In the genomic region with DNA sequence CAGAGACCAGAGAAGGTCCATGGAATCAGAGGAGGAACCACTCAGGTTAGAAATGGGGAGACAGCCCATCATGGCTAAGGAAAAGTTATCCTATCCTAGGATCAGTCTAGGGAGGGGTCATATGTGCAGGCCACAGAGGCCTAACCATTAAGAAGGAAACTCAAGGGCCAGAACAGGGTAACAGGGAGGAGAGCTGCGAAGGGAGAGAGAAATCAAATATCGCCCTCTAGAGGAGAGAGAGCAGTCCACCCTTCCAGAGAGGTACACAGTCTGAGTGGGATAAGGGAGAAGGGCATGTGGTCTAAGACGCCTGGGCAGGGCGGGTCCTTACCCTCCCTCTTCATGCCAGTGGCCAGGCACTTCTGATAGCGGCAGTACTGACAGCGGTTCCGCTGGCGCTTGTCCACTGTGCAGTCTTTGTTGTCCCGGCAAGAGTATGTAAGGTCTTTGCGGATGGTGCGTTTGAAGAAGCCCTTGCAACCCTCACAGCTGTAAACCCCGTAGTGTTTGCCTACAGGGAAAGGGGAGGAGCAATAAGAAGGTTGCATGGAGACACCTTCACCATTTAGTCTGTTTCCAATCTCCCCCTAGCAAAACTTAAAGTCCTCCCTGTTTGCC, we compare ENCODE assay signal across 8 cellular contexts. TPM values are rescaled to one million over a fixed set of nuclear protein-coding genes. Genes with fewer than 3 reads are reported as not detected.
DNase-seq lines count a peak whose midpoint lies in the region; ATAC-seq and TF ChIP-seq lines count a peak whose summit lies in the region.

No MANE protein-coding gene starts in this region.

- intact Hi-C loops in spleen (cut with DNase I; ENCODE audit: low total_unique reads), result no loop called here

- 30 to 35% methylated on average over 12 of the region's 12 CpGs for WGBS in GM23248 (ENCODE audit: low coverage in 1 of 2, low lambda C conversion rate in 2 of 2, missing lambda C conversion rate in 2 of 2), 2 experiments
- WGBS in spleen, 5 donors, result 47 to 60% (median 57%) methylated on average over 12 of the region's 12 CpGs

- peaks cover 16% of the 10 kb centered on the region for H3K36me3 ChIP-seq in GM23248 (ENCODE audit: low read depth)
- peaks cover 0 to 60% (median 42%) of the 10 kb centered on the region in 6 donors for H3K36me3 ChIP-seq in spleen

- peak overlapping the region; percentile 13 for H3K4me2 ChIP-seq in GM23248 (ENCODE audit: unreplicated experiment)

- H3K4me3 ChIP-seq in GM23248 (no peak overlapping the region), spleen (peak overlapping the region in 1 of 8 donors; percentile 20)

- in situ Hi-C loops in GM23248 (cut with MboI), result no loop called here

- peaks cover 57% of the 10 kb centered on the region for H3K79me2 ChIP-seq in GM23248 (ENCODE audit: insufficient read depth)

- no peaks in the 10 kb centered on the region for H3K9me3 ChIP-seq in GM23248 (ENCODE audit: low read depth)
- no peaks in the 10 kb centered on the region for H3K9me3 ChIP-seq in spleen

- H3K27ac ChIP-seq in GM23248 (no peak overlapping the region), spleen (peak overlapping the region in 1 of 8 donors; percentile 10)

- H2AFZ ChIP-seq in GM23248, result no peak overlapping the region

- ATAC-seq in HG02678 (IDR thresholded peaks at IDR 0.05; ENCODE audit: unreplicated experiment) (no peak), HG03108 (IDR thresholded peaks at IDR 0.05; ENCODE audit: unreplicated experiment) (no peak)

- H3K27me3 ChIP-seq in GM23248 (replicated peaks; ENCODE audit: insufficient read depth) (no peaks in the 10 kb centered on the region; the same call in 1 of the 2 replicates), spleen (replicated peaks in 1 of 7) (peaks cover 0 to 11% (median under 1%) of the 10 kb centered on the region in 7 donors)

- no peaks in the 10 kb centered on the region; the same call in 1 of the 2 replicates for H4K20me1 ChIP-seq in GM23248 (ENCODE audit: insufficient read depth)

- H3K9me2 ChIP-seq in GM23248 (ENCODE audit: insufficient read depth), result no peaks in the 10 kb centered on the region

- peaks cover 6% of the 10 kb centered on the region; the same call in 1 of the 2 replicates for H3K4me1 ChIP-seq in GM23248 (ENCODE audit: insufficient read depth)
- peaks cover 22 to 76% (median 55%) of the 10 kb centered on the region in 6 donors for H3K4me1 ChIP-seq in spleen

- TF ChIP-seq POLR2A in spleen (IDR thresholded peaks at IDR 0.05), result no peak

- H3K9ac ChIP-seq in GM23248, result peak overlapping the region; percentile 22; the same call in 1 of the 2 replicates

- H3F3A ChIP-seq in GM23248 (ENCODE audit: insufficient read depth), result peaks cover 25% of the 10 kb centered on the region

- peak; percentile 74 for DNase-seq in D341Med (ENCODE audit: low spot score)
- peak; percentile 84 for DNase-seq in GM23248
- DNase-seq in NCI-H82 (lab: John Stamatoyannopoulos, UW), result peak; percentile 88
- DNase-seq in amniotic stem cell (lab: John Stamatoyannopoulos, UW), result peak; percentile 32
- DNase-seq in hepatic stellate cell (ENCODE audit: low spot score), result peak; percentile 88
- DNase-seq in spleen, result peak; percentile 75

- peak; percentile 13 to 79 (median 69) for TF ChIP-seq CTCF in spleen (IDR thresholded peaks at IDR 0.05 in 8 of 11, conservative IDR thresholded peaks at IDR 0.05 in 3 of 11)

RNA-seq across cellular contexts. Expression of gene RXRB, which starts 2.9 kb away (rescaled TPM):
- 27.7 and 28.8 TPM in 2 replicates for total RNA-seq in GM23248 (2014; rRNA removed; shearing (Covaris generic))
- polyA plus RNA-seq in GM23248 (2016; fragmentation: Nextera tagmentation; extraction: Ambion mirVana), result 28.1 and 28.9 TPM in 2 replicates
- 10 to 100 TPM; 30.9 to 66.8 (median 54.2) TPM for total RNA-seq in spleen
- polyA plus RNA-seq in spleen, result 10 to 100 TPM; 29.1 to 72.4 (median 53.0) TPM

RNA-seq across cellular contexts. Expression of gene SLC39A7, which starts 3.1 kb away (rescaled TPM):
- total RNA-seq in GM23248 (2014; rRNA removed; shearing (Covaris generic)), result 126 and 147 TPM in 2 replicates
- 24.7 and 26.9 TPM in 2 replicates for polyA plus RNA-seq in GM23248 (2016; fragmentation: Nextera tagmentation; extraction: Ambion mirVana)
- 10 to 100 TPM; 42.8 to 58.7 (median 48.8) TPM for total RNA-seq in spleen
- polyA plus RNA-seq in spleen, result 10 to 100 TPM; 28.8 to 42.3 (median 33.8) TPM

RNA-seq across cellular contexts. Expression of gene COL11A2, which starts 5.3 kb away (rescaled TPM):
- 0.25 and 0.32 TPM in 2 replicates for total RNA-seq in GM23248 (2014; rRNA removed; shearing (Covaris generic))
- polyA plus RNA-seq in GM23248 (2016; fragmentation: Nextera tagmentation; extraction: Ambion mirVana), result 0.05 and 0.31 TPM in 2 replicates
- 1 to 10 TPM in 6 of 7 donors, under 1 TPM in 1; 0.79 to 2.4 (median 1.3) TPM for total RNA-seq in spleen
- 1 to 10 TPM in 2 of 3 donors, under 1 TPM in 1; 0.68 to 2.2 (median 1.8) TPM for polyA plus RNA-seq in spleen

RNA-seq across cellular contexts. Expression of gene HSD17B8, which starts 6.9 kb away (rescaled TPM):
- 1.8 and 3.7 TPM in 2 replicates for total RNA-seq in GM23248 (2014; rRNA removed; shearing (Covaris generic))
- polyA plus RNA-seq in GM23248 (2016; fragmentation: Nextera tagmentation; extraction: Ambion mirVana), result 5.3 and 5.6 TPM in 2 replicates
- 10 to 100 TPM in 5 of 7 donors, 1 to 10 TPM in 2; 8.7 to 20.1 (median 14.9) TPM for total RNA-seq in spleen
- 10 to 100 TPM; 15.8 to 24.1 (median 16.5) TPM for polyA plus RNA-seq in spleen

RNA-seq across cellular contexts. Expression of gene RING1, which starts 10.8 kb away (rescaled TPM):
- total RNA-seq in GM23248 (2014; rRNA removed; shearing (Covaris generic)), result 35.8 and 37.6 TPM in 2 replicates
- polyA plus RNA-seq in GM23248 (2016; fragmentation: Nextera tagmentation; extraction: Ambion mirVana) (11.3 and 12.7 TPM in 2 replicates), spleen (10 to 100 TPM; 29.2 to 42.3 (median 32.5) TPM)
- 10 to 100 TPM; 13.4 to 37.8 (median 29.6) TPM for total RNA-seq in spleen

Comparison
In these comparisons a context has a peak if more than half of its experiments do, and no peak if none do; other contexts are left out.
1. DNase-seq: peak in every context shown above with its lines; median percentile 88 in NCI-H82; 88 in hepatic stellate cell; 84 in GM23248; 75 in spleen; 74 in D341Med; 32 in amniotic stem cell.